In the genomic region with DNA sequence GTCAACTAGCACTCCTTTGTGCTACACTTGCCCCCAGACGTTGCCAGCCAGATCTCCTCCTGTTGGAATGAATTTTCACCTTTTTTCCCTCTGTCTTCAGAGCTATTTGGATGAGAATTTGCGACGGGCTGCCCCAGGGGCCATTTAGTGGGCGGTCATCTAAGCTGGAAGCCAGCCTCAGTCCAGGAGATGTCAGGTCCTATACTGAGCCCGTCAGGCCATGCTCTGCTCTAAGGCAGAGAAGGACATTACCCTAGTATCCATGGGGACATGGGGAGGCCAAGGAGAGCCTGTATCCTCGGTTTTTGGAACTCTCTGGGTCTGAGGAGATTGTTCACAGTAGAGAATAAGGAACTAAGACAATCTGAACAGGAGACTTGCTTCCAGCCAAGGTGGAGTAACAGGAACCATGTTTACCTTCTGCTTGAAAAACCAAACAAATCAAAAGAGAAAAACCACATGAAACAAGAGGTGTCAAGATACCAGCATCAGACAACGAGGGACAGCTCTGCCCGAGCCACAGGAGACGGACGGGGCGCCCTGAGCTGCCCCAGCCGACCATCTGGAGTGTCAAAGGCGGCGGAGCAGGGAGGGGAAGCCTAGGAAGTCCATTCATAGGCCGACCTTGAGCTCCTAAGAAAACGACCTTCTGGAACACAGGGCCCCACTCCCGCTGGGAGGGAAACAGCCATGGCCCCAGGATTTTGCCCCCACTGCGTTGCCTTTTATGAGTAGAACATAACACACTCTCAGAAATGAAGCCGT, we compare ENCODE assay signal across 19 cellular contexts. TPM values are rescaled to one million over a fixed set of nuclear protein-coding genes. Genes with fewer than 3 reads are reported as not detected.
DNase-seq lines count a peak whose midpoint lies in the region; ATAC-seq and TF ChIP-seq lines count a peak whose summit lies in the region.
"Had no signal": no experiment of that assay in that cellular context is flagged by ENCODE, and none has a peak within 500 bp of the region (broad histone marks: within the 10 kb centered on the region; RNA-seq: fewer than 3 reads in every experiment).

No MANE protein-coding gene starts in this region.

- no peak overlapping the region for H3K9ac ChIP-seq in BLaER1 treated with 17β-estradiol and CSF1 and Interleukin-3, amounts not matched to agents 10 nM and 100 nM
- H3K9ac ChIP-seq in PC-3 (ENCODE audit: low read length) (no peak overlapping the region), mammary epithelial cell (ENCODE audit: insufficient read depth, low read length) (no peak overlapping the region)

- WGBS in mammary epithelial cell (ENCODE audit: low coverage, missing lambda C conversion rate), result 60% methylated on average over 18 of the region's 19 CpGs

- no peak overlapping the region for H3K27ac Mint-ChIP-seq in chondrocyte (ENCODE audit: unreplicated experiment)
- peak overlapping the region; percentile 10 for H3K27ac Mint-ChIP-seq in neural crest cell (ENCODE audit: unreplicated experiment)
- no peak overlapping the region for H3K27ac Mint-ChIP-seq in activated naive CD8-positive, alpha-beta T cell treated with anti-CD3 and anti-CD28 coated beads, Interleukin-2, amount 50 U/mL, for 24 hours
- H3K27ac Mint-ChIP-seq: B cell; CD4-positive, CD25-positive, alpha-beta regulatory T cell; HFFc6 had no signal

- no peaks in the 10 kb centered on the region for H3K36me3 Mint-ChIP-seq in chondrocyte (ENCODE audit: low read depth)
- no peaks in the 10 kb centered on the region for H3K36me3 Mint-ChIP-seq in neural crest cell (ENCODE audit: low read depth)
- no peaks in the 10 kb centered on the region for H3K36me3 Mint-ChIP-seq in activated naive CD8-positive, alpha-beta T cell treated with anti-CD3 and anti-CD28 coated beads, Interleukin-2, amount 50 U/mL, for 24 hours (ENCODE audit: low read depth)
- H3K36me3 Mint-ChIP-seq: CD4-positive, CD25-positive, alpha-beta regulatory T cell had no signal

- peak overlapping the region in 9 of 11 experiments; percentile 68 to 86 (median 78); a peak in 18 of 22 replicates for H3K4me2 ChIP-seq in BLaER1 treated with 17β-estradiol and CSF1 and Interleukin-3, amounts not matched to agents 10 nM and 100 nM
- H3K4me2 ChIP-seq in PC-3 (ENCODE audit: low read length) (no peak overlapping the region), mammary epithelial cell (ENCODE audit: insufficient read depth, low read depth, low read length) (no peak overlapping the region)
- H3K4me2 ChIP-seq: A549 had no signal

- H3K4me3 Mint-ChIP-seq in chondrocyte (ENCODE audit: unreplicated experiment) (no peak overlapping the region), neural crest cell (no peak overlapping the region)
- no peak overlapping the region for H3K4me3 Mint-ChIP-seq in activated naive CD8-positive, alpha-beta T cell treated with anti-CD3 and anti-CD28 coated beads, Interleukin-2, amount 50 U/mL, for 24 hours
- H3K4me3 Mint-ChIP-seq: B cell; CD4-positive, CD25-positive, alpha-beta regulatory T cell; HFFc6 had no signal

- no peaks in the 10 kb centered on the region for H3K9me3 Mint-ChIP-seq in chondrocyte (ENCODE audit: low read depth)
- no peaks in the 10 kb centered on the region for H3K9me3 Mint-ChIP-seq in neural crest cell
- H3K9me3 Mint-ChIP-seq in activated naive CD8-positive, alpha-beta T cell treated with anti-CD3 and anti-CD28 coated beads, Interleukin-2, amount 50 U/mL, for 24 hours, result no peaks in the 10 kb centered on the region
- H3K9me3 Mint-ChIP-seq: HFFc6 had no signal

- BruUV-seq in PC-3 (replicated peaks; lab: Mats Ljungman, UMichigan), result TSS peak; percentile 31
- no TSS peak for BruUV-seq in mammary epithelial cell (replicated peaks; lab: Mats Ljungman, UMichigan)

- peaks cover 47% of the 10 kb centered on the region for H3K4me1 Mint-ChIP-seq in chondrocyte (ENCODE audit: low read depth)
- peaks cover 18% of the 10 kb centered on the region for H3K4me1 Mint-ChIP-seq in neural crest cell
- no peaks in the 10 kb centered on the region for H3K4me1 Mint-ChIP-seq in activated naive CD8-positive, alpha-beta T cell treated with anti-CD3 and anti-CD28 coated beads, Interleukin-2, amount 50 U/mL, for 24 hours
- H3K4me1 Mint-ChIP-seq: B cell; CD4-positive, CD25-positive, alpha-beta regulatory T cell had no signal

- no peak for ATAC-seq in PC-3
- ATAC-seq in activated naive CD8-positive, alpha-beta T cell treated with anti-CD3 and anti-CD28 coated beads, Interleukin-2, amount 50 U/mL, for 24 hours, result no peak

- H3K36me3 ChIP-seq in BLaER1 treated with 17β-estradiol and CSF1 and Interleukin-3, amounts not matched to agents 10 nM and 100 nM, result no peaks in the 10 kb centered on the region
- H3K36me3 ChIP-seq in PC-3 (ENCODE audit: low read depth, low read length), result no peaks in the 10 kb centered on the region
- H3K36me3 ChIP-seq in mammary epithelial cell (ENCODE audit: insufficient read depth, low read length), result no peaks in the 10 kb centered on the region

- H3K79me2 ChIP-seq in PC-3 (ENCODE audit: low read length) (no peaks in the 10 kb centered on the region), mammary epithelial cell (ENCODE audit: insufficient read depth, low read length) (no peaks in the 10 kb centered on the region)

- H3K27ac ChIP-seq in BLaER1 treated with 17β-estradiol and CSF1 and Interleukin-3, amounts not matched to agents 10 nM and 100 nM, result no peak overlapping the region
- no peak overlapping the region for H3K27ac ChIP-seq in PC-3 (ENCODE audit: low read length)
- no peak overlapping the region for H3K27ac ChIP-seq in mammary epithelial cell (ENCODE audit: insufficient read depth, low read depth, low read length)

- CTCF ChIA-PET in PC-3 (lab: Charles Lee), result no interaction called here
- CTCF ChIA-PET in mammary epithelial cell (lab: Charles Lee; ENCODE audit: low non-redundant PET), result no interaction called here

- H3K4me1 ChIP-seq in BLaER1 treated with 17β-estradiol and CSF1 and Interleukin-3, amounts not matched to agents 10 nM and 100 nM, result peaks cover 15 to 42% (median 34%) of the 10 kb centered on the region in 10 experiments; a peak in 19 of 20 replicates
- peaks cover 16% of the 10 kb centered on the region for H3K4me1 ChIP-seq in PC-3 (ENCODE audit: insufficient read depth, low read length)
- no peaks in the 10 kb centered on the region for H3K4me1 ChIP-seq in mammary epithelial cell (ENCODE audit: insufficient read depth, low read length)

- no peak overlapping the region for H3K4me3 ChIP-seq in BLaER1 treated with 17β-estradiol and CSF1 and Interleukin-3, amounts not matched to agents 10 nM and 100 nM
- H3K4me3 ChIP-seq in PC-3 (ENCODE audit: low read length) (no peak overlapping the region), mammary epithelial cell (replicated peaks in 1 of 3; ENCODE audit: insufficient read depth in 1 of 3, low read depth in 2 of 3, low read length in 3 of 3) (no peak overlapping the region)
- H3K4me3 ChIP-seq: A549 had no signal

- TF ChIP-seq CTCF in PC-3 (conservative IDR thresholded peaks at IDR 0.05; ENCODE audit: low read depth, low read length) (no peak), chondrocyte (IDR thresholded peaks at IDR 0.05) (no peak), neural crest cell (conservative IDR thresholded peaks at IDR 0.05) (no peak), mammary epithelial cell (conservative IDR thresholded peaks at IDR 0.05 in 1 of 2, IDR thresholded peaks at IDR 0.05 in 1 of 2; ENCODE audit: extremely low read depth in 1 of 2, insufficient read depth in 1 of 2, low read depth in 1 of 2, low read length in 2 of 2) (no peak)

- DNase-seq in PC-3 (no peak), chondrocyte (ENCODE audit: low spot score) (peak; percentile 40), neural crest cell (ENCODE audit: low read depth, low spot score) (no peak), mammary epithelial cell (no peak), NCI-H1436 (lab: John Stamatoyannopoulos, UW) (no peak)
- no peak for DNase-seq in activated naive CD8-positive, alpha-beta T cell treated with anti-CD3 and anti-CD28 coated beads, Interleukin-2, amount 50 U/mL, for 24 hours
- no peak for DNase-seq in effector CD4-positive, alpha-beta T cell
- DNase-seq: CD4-positive, CD25-positive, alpha-beta regulatory T cell; HFFc6; KG1; NCI-H1105; NCI-H2029 treated with DMSO at 0.1 percent for 48 hours; NCI-H345; NCI-H524; NCI-H774; Right ventricle myocardium superior had no signal

- H3K27me3 Mint-ChIP-seq in chondrocyte (ENCODE audit: low read depth) (no peaks in the 10 kb centered on the region), neural crest cell (ENCODE audit: low read depth) (peaks cover 7% of the 10 kb centered on the region)
- peaks cover 24% of the 10 kb centered on the region for H3K27me3 Mint-ChIP-seq in activated naive CD8-positive, alpha-beta T cell treated with anti-CD3 and anti-CD28 coated beads, Interleukin-2, amount 50 U/mL, for 24 hours

- H3K9me2 ChIP-seq in PC-3 (replicated peaks; ENCODE audit: low read length), result no peaks in the 10 kb centered on the region

- peaks cover 0 to 22% (median 0%) of the 10 kb centered on the region in 11 experiments; a peak in 4 of 22 replicates for H3K27me3 ChIP-seq in BLaER1 treated with 17β-estradiol and CSF1 and Interleukin-3, amounts not matched to agents 10 nM and 100 nM
- no peaks in the 10 kb centered on the region for H3K27me3 ChIP-seq in PC-3 (ENCODE audit: low read length)
- H3K27me3 ChIP-seq in mammary epithelial cell (ENCODE audit: insufficient read depth, low read length), result peaks cover 4% of the 10 kb centered on the region

- intact Hi-C loops in PC-3 (cut with micrococcal nuclease) (no loop called here), mammary epithelial cell (cut with micrococcal nuclease) (no loop called here)

- POLR2A ChIA-PET in PC-3 (lab: Charles Lee; ENCODE audit: unreplicated experiment), result no interaction called here

- no peaks in the 10 kb centered on the region for H4K20me1 ChIP-seq in BLaER1 treated with 17β-estradiol and CSF1 and Interleukin-3, amounts not matched to agents 10 nM and 100 nM
- H4K20me1 ChIP-seq in PC-3 (ENCODE audit: low read length), result no peaks in the 10 kb centered on the region
- H4K20me1 ChIP-seq in mammary epithelial cell (ENCODE audit: insufficient read depth, low read length), result no peaks in the 10 kb centered on the region

- no peaks in the 10 kb centered on the region for H3F3A ChIP-seq in PC-3 (ENCODE audit: low read length, unreplicated experiment)

- dilution Hi-C loops in mammary epithelial cell (cut with HindIII; ENCODE audit: low sequenced_read_pairs), result no loop called here

- in situ Hi-C loops in mammary epithelial cell (cut with MboI; ENCODE audit: low sequenced_read_pairs in 2 of 2), result no loop called here

- no peaks in the 10 kb centered on the region for H3K9me3 ChIP-seq in BLaER1 treated with 17β-estradiol and CSF1 and Interleukin-3, amounts not matched to agents 10 nM and 100 nM (replicated peaks in 1 of 11)
- no peaks in the 10 kb centered on the region for H3K9me3 ChIP-seq in PC-3 (ENCODE audit: low read length)
- H3K9me3 ChIP-seq in mammary epithelial cell (replicated peaks; ENCODE audit: insufficient read depth, low read length), result no peaks in the 10 kb centered on the region
- H3K9me3 ChIP-seq: A549 had no signal

- H2AFZ ChIP-seq in PC-3 (ENCODE audit: low read length), result no peak overlapping the region
- no peak overlapping the region for H2AFZ ChIP-seq in mammary epithelial cell (ENCODE audit: low read depth, low read length)

RNA-seq across cellular contexts. Expression of gene ADARB1, which starts 20.0 kb away (rescaled TPM):
- total RNA-seq in PC-3 (2014; rRNA removed), result 14.1 and 21.0 TPM in 2 replicates
- total RNA-seq in chondrocyte, result 53.8 to 92.8 TPM (median 89.5 TPM) in 3 replicates
- total RNA-seq in neural crest cell, result 14.4 and 21.0 TPM in 2 replicates
- total RNA-seq in mammary epithelial cell, result 10 to 100 TPM; 42.5 to 82.9 TPM
- polyA plus RNA-seq in mammary epithelial cell, result 17.2 TPM
- 26.9 TPM for polyA minus RNA-seq in mammary epithelial cell

Comparison
In these comparisons a context has a peak if more than half of its experiments do, and no peak if none do; other contexts are left out.
1. H3K4me2 ChIP-seq: peak in BLaER1 treated with 17β-estradiol and CSF1 and Interleukin-3, amounts not matched to agents 10 nM and 100 nM (9 of 11); none in PC-3 (single experiment) and mammary epithelial cell (single experiment).